ENCODE assay signal across 1 cellular context in the genomic region with DNA sequence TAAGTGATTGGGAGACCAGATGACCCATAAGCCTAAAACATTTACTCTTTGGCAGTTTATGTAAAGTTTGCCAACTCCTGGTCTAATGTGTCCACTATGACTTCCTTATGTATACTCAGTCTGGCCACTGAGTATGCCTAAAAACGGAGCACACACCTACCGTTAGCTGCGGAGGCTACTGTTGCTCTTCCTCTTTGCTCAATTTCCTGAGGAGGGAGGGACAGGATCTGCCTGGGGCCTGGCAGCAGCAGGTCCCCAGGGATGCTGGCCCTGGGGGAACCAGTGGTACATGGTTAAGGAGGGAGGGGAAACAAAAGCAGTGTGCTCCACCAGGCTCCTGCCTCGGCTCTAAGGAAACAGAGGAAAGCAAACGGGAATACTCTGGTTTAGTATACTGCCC.
TF ChIP-seq lines count a peak whose summit lies in the region.

No MANE protein-coding gene starts in this region.

TF ChIP-seq in GM12878, 131 proteins besides CTCF, POLR2A, EP300 and RAD21 (continued from another document):
- TF ChIP-seq, protein P1, sequence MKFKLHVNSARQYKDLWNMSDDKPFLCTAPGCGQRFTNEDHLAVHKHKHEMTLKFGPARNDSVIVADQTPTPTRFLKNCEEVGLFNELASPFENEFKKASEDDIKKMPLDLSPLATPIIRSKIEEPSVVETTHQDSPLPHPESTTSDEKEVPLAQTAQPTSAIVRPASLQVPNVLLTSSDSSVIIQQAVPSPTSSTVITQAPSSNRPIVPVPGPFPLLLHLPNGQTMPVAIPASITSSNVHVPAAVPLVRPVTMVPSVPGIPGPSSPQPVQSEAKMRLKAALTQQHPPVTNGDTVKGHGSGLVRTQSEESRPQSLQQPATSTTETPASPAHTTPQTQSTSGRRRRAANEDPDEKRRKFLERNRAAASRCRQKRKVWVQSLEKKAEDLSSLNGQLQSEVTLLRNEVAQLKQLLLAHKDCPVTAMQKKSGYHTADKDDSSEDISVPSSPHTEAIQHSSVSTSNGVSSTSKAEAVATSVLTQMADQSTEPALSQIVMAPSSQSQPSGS (IDR thresholded peaks at IDR 0.05; ENCODE audit: low read length) = no peak
TF ChIP-seq in GM12878: peak in this region for 1.
